23 cellular contexts compared by ENCODE assay signal in the genomic region with DNA sequence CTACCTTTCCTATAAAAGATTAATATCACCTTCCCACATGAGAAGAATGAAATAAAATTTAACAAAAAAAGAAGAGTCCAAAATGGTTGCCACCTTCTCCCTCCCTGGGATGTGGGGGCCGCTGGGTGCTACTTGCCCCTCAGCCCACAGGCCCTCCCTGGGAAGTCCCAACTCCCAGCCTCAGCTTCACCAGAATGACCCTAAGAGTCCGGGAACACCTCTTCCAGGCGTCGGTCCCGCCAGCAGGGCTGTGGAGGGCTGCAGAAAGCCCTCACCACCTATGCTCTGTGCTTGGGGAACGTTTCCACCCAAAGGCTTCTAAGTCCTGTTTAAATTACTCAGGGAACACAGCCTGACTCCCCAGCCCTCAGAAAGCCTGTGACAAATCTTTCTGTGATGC.
DNase-seq lines count a peak whose midpoint lies in the region; ATAC-seq and TF ChIP-seq lines count a peak whose summit lies in the region.
"Had no signal": no experiment of that assay in that cellular context is flagged by ENCODE, and none has a peak within 500 bp of the region (broad histone marks: within the 10 kb centered on the region; RNA-seq: fewer than 3 reads in every experiment).

No MANE protein-coding gene starts in this region.

- TF ChIP-seq CTCF in DOHH2 (IDR thresholded peaks at IDR 0.05; ENCODE audit: low read depth, low read length, poor library complexity, severe bottlenecking) (no peak), OCI-LY1 (IDR thresholded peaks at IDR 0.05; ENCODE audit: low read length) (no peak), chondrocyte (IDR thresholded peaks at IDR 0.05) (no peak)

- H3K79me2 ChIP-seq in DOHH2 (ENCODE audit: control insufficient read depth, low read length), result no peaks in the 10 kb centered on the region
- H3K79me2 ChIP-seq in OCI-LY1 (ENCODE audit: insufficient read depth, low read length), result no peaks in the 10 kb centered on the region

- no peak overlapping the region for H3K4me3 ChIP-seq in DOHH2 (ENCODE audit: low read length)
- peak overlapping the region; percentile 80 for H3K4me3 ChIP-seq in OCI-LY1 (ENCODE audit: low read depth, low read length, poor library complexity, severe bottlenecking)
- H3K4me3 ChIP-seq: A549, BLaER1, GM12878, HAP-1 had no signal

- H2AFZ ChIP-seq in OCI-LY1 (ENCODE audit: low read length), result no peak overlapping the region

- H3K9me3 Mint-ChIP-seq in chondrocyte (ENCODE audit: low read depth), result no peaks in the 10 kb centered on the region
- no peaks in the 10 kb centered on the region for H3K9me3 Mint-ChIP-seq in stimulated activated naive B cell treated with anti-CD40 and anti-IgM and Interleukin-4, amounts not matched to agents 10 μg/mL and 1 μg/mL and 100 μg/mL, for 72 hours
- H3K9me3 Mint-ChIP-seq: CD4-positive, CD25-positive, alpha-beta regulatory T cell; CD8-positive, alpha-beta T cell; HFFc6 had no signal

- H3K4me2 ChIP-seq in DOHH2 (ENCODE audit: low read length) (peak overlapping the region; percentile 27), OCI-LY1 (ENCODE audit: low read length) (peak overlapping the region; percentile 79)
- H3K4me2 ChIP-seq: A549, BLaER1 had no signal

- peak overlapping the region; percentile 78 for H3K9ac ChIP-seq in OCI-LY1 (ENCODE audit: low read length)
- H3K9ac ChIP-seq: BLaER1 had no signal

- H3K9me3 ChIP-seq in DOHH2 (ENCODE audit: control insufficient read depth, insufficient read depth, low read length) (no peaks in the 10 kb centered on the region), OCI-LY1 (ENCODE audit: low read length) (no peaks in the 10 kb centered on the region)
- H3K9me3 ChIP-seq: A549, BLaER1, Caco-2, HAP-1 had no signal

- H3K27ac Mint-ChIP-seq in chondrocyte (ENCODE audit: unreplicated experiment), result no peak overlapping the region
- no peak overlapping the region for H3K27ac Mint-ChIP-seq in stimulated activated naive B cell treated with anti-CD40 and anti-IgM and Interleukin-4, amounts not matched to agents 10 μg/mL and 1 μg/mL and 100 μg/mL, for 72 hours
- H3K27ac Mint-ChIP-seq: B cell; CD4-positive, CD25-positive, alpha-beta regulatory T cell; CD8-positive, alpha-beta T cell; HFFc6 had no signal

- ATAC-seq in stimulated activated naive B cell treated with anti-CD40 and anti-IgM and Interleukin-4, amounts not matched to agents 10 μg/mL and 1 μg/mL and 100 μg/mL, for 72 hours (replicated peaks), result no peak
- ATAC-seq: A549; CD8-positive, alpha-beta T cell; GM12878 had no signal

- H3K36me3 Mint-ChIP-seq in chondrocyte (ENCODE audit: low read depth), result peaks cover 6% of the 10 kb centered on the region
- no peaks in the 10 kb centered on the region for H3K36me3 Mint-ChIP-seq in stimulated activated naive B cell treated with anti-CD40 and anti-IgM and Interleukin-4, amounts not matched to agents 10 μg/mL and 1 μg/mL and 100 μg/mL, for 72 hours
- H3K36me3 Mint-ChIP-seq: CD4-positive, CD25-positive, alpha-beta regulatory T cell; CD8-positive, alpha-beta T cell had no signal

- intact Hi-C loops in posterior vena cava (cut with DNase I), result loop anchor here (5.0 kb wide), 1 partner anchor 79 kb away; no protein-coding TSS in a partner anchor

- DNase-seq in chondrocyte (ENCODE audit: low spot score), result peak; percentile 71
- DNase-seq in posterior vena cava (ENCODE audit: low spot score), result peak; percentile 17
- no peak for DNase-seq in globus pallidus (ENCODE audit: low spot score)
- DNase-seq in stimulated activated naive B cell treated with anti-CD40 and anti-IgM and Interleukin-4, amounts not matched to agents 10 μg/mL and 1 μg/mL and 100 μg/mL, for 72 hours, result no peak
- DNase-seq in activated CD8-positive, alpha-beta memory T cell treated with anti-CD3 and anti-CD28 coated beads for 24 hours, result no peak
- DNase-seq: 8988T; Caco-2; CD4-positive, CD25-positive, alpha-beta regulatory T cell; CD8-positive, alpha-beta T cell; DMS153; DND-41; EL; GDM1; GOT3; HFFc6 had no signal

- H3K9me2 ChIP-seq in DOHH2 (replicated peaks; ENCODE audit: control insufficient read depth, low read length), result no peaks in the 10 kb centered on the region
- H3K9me2 ChIP-seq in OCI-LY1 (ENCODE audit: low read depth, low read length), result no peaks in the 10 kb centered on the region

- H3K4me1 ChIP-seq in DOHH2 (ENCODE audit: control insufficient read depth, low read length), result peaks cover 20% of the 10 kb centered on the region
- H3K4me1 ChIP-seq in OCI-LY1 (ENCODE audit: insufficient read depth, low read length, severe bottlenecking), result peaks cover 42% of the 10 kb centered on the region
- H3K4me1 ChIP-seq: BLaER1, Caco-2, HAP-1 had no signal

- H3F3A ChIP-seq in DOHH2 (ENCODE audit: control insufficient read depth, insufficient read depth) (no peaks in the 10 kb centered on the region), OCI-LY1 (ENCODE audit: insufficient read depth, low read length) (no peaks in the 10 kb centered on the region)

- H3K27ac ChIP-seq in DOHH2 (ENCODE audit: low read depth, low read length) (no peak overlapping the region), OCI-LY1 (ENCODE audit: low read depth, low read length, poor library complexity, severe bottlenecking) (peak overlapping the region; percentile 82)
- H3K27ac ChIP-seq: A549, BLaER1, C4-2B had no signal

- H3K36me3 ChIP-seq in DOHH2 (ENCODE audit: control insufficient read depth, low read length) (no peaks in the 10 kb centered on the region), OCI-LY1 (ENCODE audit: insufficient read depth, low read length) (peaks cover 24% of the 10 kb centered on the region; the same call in 1 of the 2 replicates)
- H3K36me3 ChIP-seq: BLaER1, HAP-1 had no signal

- no peaks in the 10 kb centered on the region for H4K20me1 ChIP-seq in DOHH2 (ENCODE audit: control insufficient read depth, insufficient read depth, low read depth, low read length)
- H4K20me1 ChIP-seq in OCI-LY1 (ENCODE audit: insufficient read depth, low read length), result no peaks in the 10 kb centered on the region
- H4K20me1 ChIP-seq: BLaER1 had no signal

- no peaks in the 10 kb centered on the region for H3K27me3 Mint-ChIP-seq in chondrocyte (ENCODE audit: low read depth)
- H3K27me3 Mint-ChIP-seq in stimulated activated naive B cell treated with anti-CD40 and anti-IgM and Interleukin-4, amounts not matched to agents 10 μg/mL and 1 μg/mL and 100 μg/mL, for 72 hours, result peaks cover 4 to 6% of the 10 kb centered on the region in 2 donors
- H3K27me3 Mint-ChIP-seq: B cell; CD4-positive, CD25-positive, alpha-beta regulatory T cell had no signal

- H3K27me3 ChIP-seq in DOHH2 (ENCODE audit: control insufficient read depth, low read length) (peaks cover 12% of the 10 kb centered on the region), OCI-LY1 (ENCODE audit: insufficient read depth, low read length) (no peaks in the 10 kb centered on the region)
- H3K27me3 ChIP-seq: BLaER1 had no signal

- H3K4me3 Mint-ChIP-seq in chondrocyte (ENCODE audit: unreplicated experiment), result no peak overlapping the region
- H3K4me3 Mint-ChIP-seq in stimulated activated naive B cell treated with anti-CD40 and anti-IgM and Interleukin-4, amounts not matched to agents 10 μg/mL and 1 μg/mL and 100 μg/mL, for 72 hours, result no peak overlapping the region
- H3K4me3 Mint-ChIP-seq: B cell; CD4-positive, CD25-positive, alpha-beta regulatory T cell; CD8-positive, alpha-beta T cell; HFFc6 had no signal

- no peaks in the 10 kb centered on the region for H3K4me1 Mint-ChIP-seq in chondrocyte (ENCODE audit: low read depth)
- no peaks in the 10 kb centered on the region for H3K4me1 Mint-ChIP-seq in stimulated activated naive B cell treated with anti-CD40 and anti-IgM and Interleukin-4, amounts not matched to agents 10 μg/mL and 1 μg/mL and 100 μg/mL, for 72 hours
- H3K4me1 Mint-ChIP-seq: B cell; CD4-positive, CD25-positive, alpha-beta regulatory T cell had no signal

Comparison
In these comparisons a context has a peak if more than half of its experiments do, and no peak if none do; other contexts are left out.
1. DNase-seq: peak in chondrocyte (single experiment) and posterior vena cava (single experiment); none in globus pallidus (single experiment), stimulated activated naive B cell treated with anti-CD40 and anti-IgM and Interleukin-4, amounts not matched to agents 10 μg/mL and 1 μg/mL and 100 μg/mL, for 72 hours (single experiment) and activated CD8-positive, alpha-beta memory T cell treated with anti-CD3 and anti-CD28 coated beads for 24 hours (single experiment).